ENCODE assay signal across 15 cellular contexts in genomic region chr2:234142530-234142929, GRCh38.
"Had no signal": no experiment of that assay in that cellular context is flagged by ENCODE, and none has a peak within 500 bp of the region (broad histone marks: within the 10 kb centered on the region; RNA-seq: fewer than 3 reads in every experiment).

No MANE protein-coding gene starts in this region.

- DNase-seq: activated CD4-positive, CD25-positive, alpha-beta regulatory T cell; activated effector memory CD4-positive, alpha-beta T cell treated with Interleukin-2 at 50 U/mL for 16 hours; brain microvascular endothelial cell; cerebellar nuclear complex; endodermal cell; hippocampal formation; mucosa of descending colon; naive thymus-derived CD8-positive, alpha-beta T cell; posterior cingulate gyrus; right cardiac atrium; stimulated activated naive B cell treated with anti-CD40 and anti-IgM and Interleukin-4, amounts not matched to agents 10 μg/mL and 1 μg/mL and 100 μg/mL, for 72 hours had no signal

- ATAC-seq: mucosa of descending colon; naive thymus-derived CD8-positive, alpha-beta T cell; right cardiac atrium; stimulated activated naive B cell treated with anti-CD40 and anti-IgM and Interleukin-4, amounts not matched to agents 10 μg/mL and 1 μg/mL and 100 μg/mL, for 72 hours had no signal

- H3K9me3 ChIP-seq: mucosa of descending colon had no signal

- H3K4me3 Mint-ChIP-seq: activated naive CD4-positive, alpha-beta T cell treated with anti-CD3 and anti-CD28 coated beads, Interleukin-2, amount 50 U/mL, for 24 hours; endodermal cell; naive thymus-derived CD8-positive, alpha-beta T cell; stimulated activated naive B cell treated with anti-CD40 and anti-IgM and Interleukin-4, amounts not matched to agents 10 μg/mL and 1 μg/mL and 100 μg/mL, for 72 hours; T-helper 1 cell treated with Interleukin-12 subunit alpha and Interleukin-12 subunit beta and Interleukin-4 antibody, amounts not matched to agents 30 μg/mL and 1 μg/mL, for 36 hours; type B pancreatic cell had no signal

- H3K27ac ChIP-seq: brain microvascular endothelial cell had no signal

- H3K4me3 ChIP-seq: mucosa of descending colon, smooth muscle cell had no signal

- H3K4me2 ChIP-seq: smooth muscle cell had no signal

- H3K9me3 Mint-ChIP-seq: activated naive CD4-positive, alpha-beta T cell treated with anti-CD3 and anti-CD28 coated beads, Interleukin-2, amount 50 U/mL, for 24 hours; endodermal cell; naive thymus-derived CD8-positive, alpha-beta T cell; stimulated activated naive B cell treated with anti-CD40 and anti-IgM and Interleukin-4, amounts not matched to agents 10 μg/mL and 1 μg/mL and 100 μg/mL, for 72 hours; T-helper 1 cell treated with Interleukin-12 subunit alpha and Interleukin-12 subunit beta and Interleukin-4 antibody, amounts not matched to agents 30 μg/mL and 1 μg/mL, for 36 hours had no signal

- H3K27me3 ChIP-seq: brain microvascular endothelial cell had no signal

- H3K36me3 ChIP-seq: brain microvascular endothelial cell had no signal

- H3K36me3 Mint-ChIP-seq: activated naive CD4-positive, alpha-beta T cell treated with anti-CD3 and anti-CD28 coated beads, Interleukin-2, amount 50 U/mL, for 24 hours; naive thymus-derived CD8-positive, alpha-beta T cell; stimulated activated naive B cell treated with anti-CD40 and anti-IgM and Interleukin-4, amounts not matched to agents 10 μg/mL and 1 μg/mL and 100 μg/mL, for 72 hours had no signal

- H3K27ac Mint-ChIP-seq: activated naive CD4-positive, alpha-beta T cell treated with anti-CD3 and anti-CD28 coated beads, Interleukin-2, amount 50 U/mL, for 24 hours; endodermal cell; stimulated activated naive B cell treated with anti-CD40 and anti-IgM and Interleukin-4, amounts not matched to agents 10 μg/mL and 1 μg/mL and 100 μg/mL, for 72 hours; T-helper 1 cell treated with Interleukin-12 subunit alpha and Interleukin-12 subunit beta and Interleukin-4 antibody, amounts not matched to agents 30 μg/mL and 1 μg/mL, for 36 hours had no signal
